ENCODE assay signal across 13 cellular contexts in the genomic region with DNA sequence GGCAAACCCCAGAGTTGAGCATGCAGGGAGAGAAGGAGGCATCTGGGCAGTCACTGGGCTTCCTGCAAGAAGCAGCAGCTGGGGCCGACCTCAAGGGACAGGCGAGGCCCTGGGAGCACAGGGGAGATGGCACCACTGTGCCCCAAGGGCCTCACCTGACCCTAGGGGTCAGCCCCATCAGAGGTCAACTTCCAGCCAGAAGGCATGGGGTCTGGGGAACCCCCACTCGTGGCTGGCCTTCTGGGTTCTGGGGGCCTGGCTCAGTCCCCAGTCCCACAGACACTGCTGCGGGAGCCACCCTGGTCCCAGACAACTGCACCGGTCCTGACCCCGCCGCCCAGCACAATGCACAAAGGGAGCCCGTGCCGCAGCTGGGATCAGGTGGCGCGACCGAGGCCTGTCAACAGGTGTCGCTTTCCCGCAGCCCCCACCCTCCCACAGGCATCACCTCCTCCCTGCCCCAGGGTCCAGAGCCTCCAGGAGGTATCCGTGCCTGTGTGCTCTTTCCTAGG. TPM values are rescaled to one million over a fixed set of nuclear protein-coding genes. Genes with fewer than 3 reads are reported as not detected.
A peak's percentile ranks its signal among the peaks of the same experiment; 100 is the strongest.
DNase-seq lines count a peak whose midpoint lies in the region; ATAC-seq and TF ChIP-seq lines count a peak whose summit lies in the region.
"Had no signal": no experiment of that assay in that cellular context is flagged by ENCODE, and none has a peak within 500 bp of the region (broad histone marks: within the 10 kb centered on the region; RNA-seq: fewer than 3 reads in every experiment).

No MANE protein-coding gene starts in this region.

- no peak for ATAC-seq in activated CD8-positive, alpha-beta memory T cell treated with anti-CD3 and anti-CD28 coated beads, Interleukin-2, amount 10 ng/mL, durations not matched to agents 7 days and 5 days
- ATAC-seq in gastrocnemius medialis = no peak
- ATAC-seq in HG02642 (IDR thresholded peaks at IDR 0.05; ENCODE audit: poor library complexity, unreplicated experiment) = no peak
- ATAC-seq: A549; activated T-helper 17 cell treated with anti-CD3 and anti-CD28 coated beads, Interleukin-2, amount 50 U/mL, for 72 hours; CD8-positive, alpha-beta T cell had no signal

- CTCF ChIA-PET in activated CD8-positive, alpha-beta memory T cell treated with anti-CD3 and anti-CD28 coated beads, Interleukin-2, amount 10 ng/mL, durations not matched to agents 7 days and 5 days (lab: Charles Lee) = no interaction called here

- H3K9me3 ChIP-seq in SJCRH30 (replicated peaks) = no peaks in the 10 kb centered on the region
- H3K9me3 ChIP-seq in gastrocnemius medialis = no peaks in the 10 kb centered on the region
- H3K9me3 ChIP-seq: tibial nerve had no signal

- in situ Hi-C loops in gastrocnemius medialis (cut with MboI; ENCODE audit: low sequenced_read_pairs in 4 of 4) = no loop called here

- H3K27ac ChIP-seq in SJCRH30 (peak overlapping the region; percentile 80), gastrocnemius medialis (peak overlapping the region; percentile 91 to 98 (median 97))
- H3K27ac ChIP-seq: A549 had no signal

- H3K36me3 ChIP-seq in SJCRH30 (no peaks in the 10 kb centered on the region; the same call in 1 of the 2 replicates), gastrocnemius medialis (no peaks in the 10 kb centered on the region)
- H3K36me3 ChIP-seq: tibial nerve had no signal

- TF ChIP-seq POLR2A in gastrocnemius medialis (IDR thresholded peaks at IDR 0.05) = no peak

- H3K9me3 Mint-ChIP-seq in activated CD8-positive, alpha-beta memory T cell treated with anti-CD3 and anti-CD28 coated beads, Interleukin-2, amount 10 ng/mL, durations not matched to agents 7 days and 5 days (ENCODE audit: low read depth) = peaks cover 9% of the 10 kb centered on the region
- H3K9me3 Mint-ChIP-seq: activated T-helper 17 cell treated with anti-CD3 and anti-CD28 coated beads, Interleukin-2, amount 50 U/mL, for 72 hours; CD8-positive, alpha-beta T cell had no signal

- H3K4me1 Mint-ChIP-seq in activated CD8-positive, alpha-beta memory T cell treated with anti-CD3 and anti-CD28 coated beads, Interleukin-2, amount 10 ng/mL, durations not matched to agents 7 days and 5 days = peaks cover 3% of the 10 kb centered on the region

- H3K27me3 Mint-ChIP-seq in activated CD8-positive, alpha-beta memory T cell treated with anti-CD3 and anti-CD28 coated beads, Interleukin-2, amount 10 ng/mL, durations not matched to agents 7 days and 5 days = peaks cover 8% of the 10 kb centered on the region
- H3K27me3 Mint-ChIP-seq: activated T-helper 17 cell treated with anti-CD3 and anti-CD28 coated beads, Interleukin-2, amount 50 U/mL, for 72 hours had no signal

- H3K4me3 ChIP-seq in SJCRH30 (peak overlapping the region; percentile 24), gastrocnemius medialis (peak overlapping the region in 3 of 4 donors; percentile 35 to 67 (median 40))
- H3K4me3 ChIP-seq: A549, tibial nerve had no signal

- TF ChIP-seq CTCF in gastrocnemius medialis (IDR thresholded peaks at IDR 0.05 in 4 of 5, conservative IDR thresholded peaks at IDR 0.05 in 1 of 5) = no peak

- intact Hi-C loops in gastrocnemius medialis (cut with DNase I; ENCODE audit: low total_unique reads) = loop anchor here (10.0 kb wide), 2 partner anchors 143 to 1683 kb away; partner anchors contain the start of genes ARF1, TAF5L and URB2

- no peak overlapping the region for H3K4me3 Mint-ChIP-seq in activated CD8-positive, alpha-beta memory T cell treated with anti-CD3 and anti-CD28 coated beads, Interleukin-2, amount 10 ng/mL, durations not matched to agents 7 days and 5 days
- H3K4me3 Mint-ChIP-seq: activated T-helper 17 cell treated with anti-CD3 and anti-CD28 coated beads, Interleukin-2, amount 50 U/mL, for 72 hours; CD8-positive, alpha-beta T cell had no signal

- DNase-seq in activated CD8-positive, alpha-beta memory T cell treated with anti-CD3 and anti-CD28 coated beads, Interleukin-2, amount 10 ng/mL, durations not matched to agents 7 days and 5 days = peak; percentile 38
- no peak for DNase-seq in activated CD8-positive, alpha-beta memory T cell treated with anti-CD3 and anti-CD28 coated beads for 24 hours
- DNase-seq in SJCRH30 (peak; percentile 86 to 87), left kidney (ENCODE audit: low read depth, low spot score) (peak; percentile 75), gastrocnemius medialis (peak in 1 of 2 donors; percentile 46), GM19240 (ENCODE audit: insufficient read length, low spot score) (no peak), cerebellar nuclear complex (lab: John Stamatoyannopoulos, UW) (no peak)
- DNase-seq: NCI-H2029 treated with DMSO at 0.1 percent for 48 hours had no signal

- no peaks in the 10 kb centered on the region for H3K27me3 ChIP-seq in SJCRH30
- no peaks in the 10 kb centered on the region for H3K27me3 ChIP-seq in gastrocnemius medialis
- H3K27me3 ChIP-seq: tibial nerve had no signal

- H3K4me1 ChIP-seq in SJCRH30 = peaks cover 40% of the 10 kb centered on the region
- H3K4me1 ChIP-seq in gastrocnemius medialis = peaks cover 64 to 70% of the 10 kb centered on the region in 2 donors

- H3K27ac Mint-ChIP-seq in activated CD8-positive, alpha-beta memory T cell treated with anti-CD3 and anti-CD28 coated beads, Interleukin-2, amount 10 ng/mL, durations not matched to agents 7 days and 5 days = no peak overlapping the region
- H3K27ac Mint-ChIP-seq: activated T-helper 17 cell treated with anti-CD3 and anti-CD28 coated beads, Interleukin-2, amount 50 U/mL, for 72 hours; CD8-positive, alpha-beta T cell had no signal

- H3K36me3 Mint-ChIP-seq in activated CD8-positive, alpha-beta memory T cell treated with anti-CD3 and anti-CD28 coated beads, Interleukin-2, amount 10 ng/mL, durations not matched to agents 7 days and 5 days = no peaks in the 10 kb centered on the region
- H3K36me3 Mint-ChIP-seq: CD8-positive, alpha-beta T cell had no signal

RNA-seq across cellular contexts. Expression of gene WNT9A, which starts 6.2 kb away (rescaled TPM):
- under 1 TPM; 0.30 to 0.50 TPM for total RNA-seq in activated CD8-positive, alpha-beta memory T cell treated with anti-CD3 and anti-CD28 coated beads, Interleukin-2, amount 10 ng/mL, durations not matched to agents 7 days and 5 days
- 0.79 and 1.1 TPM in 2 replicates for total RNA-seq in SJCRH30 (2014; rRNA removed; shearing (Covaris generic))
- 10 to 100 TPM in 3 of 4 donors, 1 to 10 TPM in 1; 6.8 to 29.4 (median 15.5) TPM for total RNA-seq in gastrocnemius medialis
- total RNA-seq: CD8-positive, alpha-beta T cell had no signal

Comparison
In these comparisons a context has a peak if more than half of its experiments do, and no peak if none do; other contexts are left out.
1. DNase-seq: peak in activated CD8-positive, alpha-beta memory T cell treated with anti-CD3 and anti-CD28 coated beads, Interleukin-2, amount 10 ng/mL, durations not matched to agents 7 days and 5 days (single experiment), SJCRH30 (2 of 2) and left kidney (single experiment); none in activated CD8-positive, alpha-beta memory T cell treated with anti-CD3 and anti-CD28 coated beads for 24 hours (single experiment), GM19240 (single experiment) and cerebellar nuclear complex (0 of 2).